Comparison of ENCODE assay signal across 8 cellular contexts in genomic region chr7:37352974-37353948, GRCh38.
A peak's percentile ranks its signal among the peaks of the same experiment; 100 is the strongest.
DNase-seq lines count a peak whose midpoint lies in the region; ATAC-seq and TF ChIP-seq lines count a peak whose summit lies in the region.

No MANE protein-coding gene starts in this region.

- no peaks in the 10 kb centered on the region for H3K9me2 ChIP-seq in DOHH2 (replicated peaks; ENCODE audit: control insufficient read depth, low read length)

- peak; percentile 50 for ATAC-seq in GM19463 (IDR thresholded peaks at IDR 0.05; ENCODE audit: unreplicated experiment)
- ATAC-seq in HG03469 (IDR thresholded peaks at IDR 0.05; ENCODE audit: unreplicated experiment) = peak; percentile 31

- H4K20me1 ChIP-seq in DOHH2 (ENCODE audit: control insufficient read depth, insufficient read depth, low read depth, low read length) = no peaks in the 10 kb centered on the region

- H3K9me3 ChIP-seq in DOHH2 (ENCODE audit: control insufficient read depth, insufficient read depth, low read length) = no peaks in the 10 kb centered on the region
- no peaks in the 10 kb centered on the region for H3K9me3 ChIP-seq in parathyroid adenoma (ENCODE audit: control insufficient read depth, low read length)

- H3K27ac ChIP-seq in DOHH2 (ENCODE audit: low read depth, low read length) (no peak overlapping the region), parathyroid adenoma (peak overlapping the region; percentile 49)

- TF ChIP-seq CTCF in DOHH2 (IDR thresholded peaks at IDR 0.05; ENCODE audit: low read depth, low read length, poor library complexity, severe bottlenecking) = peak; percentile 98
- TF ChIP-seq CTCF in parathyroid adenoma (IDR thresholded peaks at IDR 0.05) = no peak

- H3K27me3 ChIP-seq in DOHH2 (ENCODE audit: control insufficient read depth, low read length) (no peaks in the 10 kb centered on the region), parathyroid adenoma (ENCODE audit: control insufficient read depth, insufficient read depth, low read length) (no peaks in the 10 kb centered on the region)

- H3K4me3 ChIP-seq in DOHH2 (ENCODE audit: low read length) = peak overlapping the region; percentile 74
- H3K4me3 ChIP-seq in parathyroid adenoma (ENCODE audit: low read depth, low read length) = no peak overlapping the region

- H3K79me2 ChIP-seq in DOHH2 (ENCODE audit: control insufficient read depth, low read length) (no peaks in the 10 kb centered on the region), parathyroid adenoma (no peaks in the 10 kb centered on the region)

- H3K36me3 ChIP-seq in DOHH2 (ENCODE audit: control insufficient read depth, low read length) = no peaks in the 10 kb centered on the region
- no peaks in the 10 kb centered on the region for H3K36me3 ChIP-seq in parathyroid adenoma (ENCODE audit: control insufficient read depth, insufficient read depth, low read length)

- no peak overlapping the region for H3K9ac ChIP-seq in parathyroid adenoma

- H3K4me2 ChIP-seq in DOHH2 (ENCODE audit: low read length) = peak overlapping the region; percentile 82
- no peak overlapping the region for H3K4me2 ChIP-seq in parathyroid adenoma (ENCODE audit: low read length)

- DNase-seq in T-helper 22 cell (ENCODE audit: low read depth) (peak; percentile 56), SKM-1 treated with dmso at 0.1 percent for 144 hours (lab: John Stamatoyannopoulos, UW; ENCODE audit: unreplicated experiment) (no peak), nucleus accumbens (lab: John Stamatoyannopoulos, UW) (no peak)
- DNase-seq in central memory CD4-positive, alpha-beta T cell = peak; percentile 82

- H3K4me1 ChIP-seq in DOHH2 (ENCODE audit: control insufficient read depth, low read length) (peaks cover 51% of the 10 kb centered on the region), parathyroid adenoma (peaks cover 21% of the 10 kb centered on the region)

- no peaks in the 10 kb centered on the region for H3F3A ChIP-seq in DOHH2 (ENCODE audit: control insufficient read depth, insufficient read depth)

- H2AFZ ChIP-seq in parathyroid adenoma = peak overlapping the region; percentile 50

Comparison
In these comparisons a context has a peak if more than half of its experiments do, and no peak if none do; other contexts are left out.
1. DNase-seq: peak in T-helper 22 cell (single experiment) and central memory CD4-positive, alpha-beta T cell (single experiment); none in SKM-1 treated with dmso at 0.1 percent for 144 hours (single experiment) and nucleus accumbens (0 of 56).